ENCODE assay signal across 20 cellular contexts in genomic region chr7:29087840-29088169, GRCh38. TPM values are rescaled to one million over a fixed set of nuclear protein-coding genes. Genes with fewer than 3 reads are reported as not detected.
DNase-seq lines count a peak whose midpoint lies in the region; ATAC-seq and TF ChIP-seq lines count a peak whose summit lies in the region.
"Had no signal": no experiment of that assay in that cellular context is flagged by ENCODE, and none has a peak within 500 bp of the region (broad histone marks: within the 10 kb centered on the region; RNA-seq: fewer than 3 reads in every experiment).

No MANE protein-coding gene starts in this region.

- no peak for TF ChIP-seq CTCF in heart right ventricle (IDR thresholded peaks at IDR 0.05)
- TF ChIP-seq CTCF in gastrocnemius medialis (IDR thresholded peaks at IDR 0.05 in 4 of 5, conservative IDR thresholded peaks at IDR 0.05 in 1 of 5), result no peak

- H3K27me3 ChIP-seq in heart right ventricle (no peaks in the 10 kb centered on the region), gastrocnemius medialis (no peaks in the 10 kb centered on the region)
- H3K27me3 ChIP-seq: body of pancreas, tibial artery had no signal

- in situ Hi-C loops in gastrocnemius medialis (cut with MboI; ENCODE audit: low sequenced_read_pairs in 4 of 4), result no loop called here

- peaks cover 13 to 19% (median 15%) of the 10 kb centered on the region in 3 donors for H3K4me1 Mint-ChIP-seq in T-cell

- WGBS in heart right ventricle, 2 donors, result 16 to 17% methylated on average over 1 of the region's 1 CpG

- H3K36me3 ChIP-seq in heart right ventricle, result peaks cover 0 to 14% (median 0%) of the 10 kb centered on the region in 9 donors
- H3K36me3 ChIP-seq in gastrocnemius medialis, result no peaks in the 10 kb centered on the region
- H3K36me3 ChIP-seq: neutrophil, tibial artery had no signal

- POLR2A ChIA-PET in T-cell (lab: Charles Lee), result no interaction called here

- H3K4me3 Mint-ChIP-seq in T-cell, result no peak overlapping the region
- H3K4me3 Mint-ChIP-seq: activated CD4-positive, alpha-beta T cell treated with anti-CD3 and anti-CD28 coated beads, Interleukin-2, amount 10 ng/mL, durations not matched to agents 24 days and 14 days; GM23338; stimulated activated effector memory CD8-positive, alpha-beta T cell treated with anti-CD3 and anti-CD28 coated beads, Interleukin-12 subunit alpha, Interleukin-12 subunit beta, amount 100 ng/mL, for 72 hours had no signal

- H3K4me1 ChIP-seq in heart right ventricle, result peaks cover 0 to 55% (median 44%) of the 10 kb centered on the region in 9 donors
- H3K4me1 ChIP-seq in gastrocnemius medialis, result peaks cover 29 to 30% of the 10 kb centered on the region in 2 donors

- H3K4me3 ChIP-seq in heart right ventricle (peak overlapping the region in 1 of 10 donors; percentile 1), gastrocnemius medialis (no peak overlapping the region)
- H3K4me3 ChIP-seq: body of pancreas, GM23338, tibial artery had no signal

- H3K27ac ChIP-seq in heart right ventricle (peak overlapping the region in 9 of 10 donors; percentile 3 to 67 (median 45)), gastrocnemius medialis (peak overlapping the region in 3 of 4 donors; percentile 24 to 42 (median 28))
- H3K27ac ChIP-seq: body of pancreas, neutrophil, tibial artery had no signal

- peaks cover 8 to 17% of the 10 kb centered on the region in 2 donors for H3K27me3 Mint-ChIP-seq in T-cell

- H3K27ac Mint-ChIP-seq in T-cell, result no peak overlapping the region
- H3K27ac Mint-ChIP-seq: activated CD4-positive, alpha-beta T cell treated with anti-CD3 and anti-CD28 coated beads, Interleukin-2, amount 10 ng/mL, durations not matched to agents 24 days and 14 days; activated T-helper 2 cell treated with anti-CD3 and anti-CD28 coated beads, Interferon-gamma antibody, Interleukin-2, Interleukin-4, amounts not matched to agents 10 μg/mL and 5 μg/mL and 100 μg/mL, durations not matched to agents 14 hours and 24 hours and 36 hours; GM23338; stimulated activated effector memory CD8-positive, alpha-beta T cell treated with anti-CD3 and anti-CD28 coated beads, Interleukin-12 subunit alpha, Interleukin-12 subunit beta, amount 100 ng/mL, for 72 hours had no signal

- ATAC-seq in heart right ventricle (peak in 4 of 8 donors; percentile 41 to 59 (median 52)), gastrocnemius medialis (no peak), T-cell (replicated peaks in 1 of 4) (no peak), HG03460 (IDR thresholded peaks at IDR 0.05; ENCODE audit: unreplicated experiment) (no peak)
- ATAC-seq: body of pancreas; GM23338; stimulated activated effector memory CD8-positive, alpha-beta T cell treated with anti-CD3 and anti-CD28 coated beads, Interleukin-12 subunit alpha, Interleukin-12 subunit beta, amount 100 ng/mL, for 72 hours had no signal

- TF ChIP-seq POLR2A in gastrocnemius medialis (IDR thresholded peaks at IDR 0.05), result no peak

- no peaks in the 10 kb centered on the region for H3K36me3 Mint-ChIP-seq in T-cell
- H3K36me3 Mint-ChIP-seq: stimulated activated effector memory CD8-positive, alpha-beta T cell treated with anti-CD3 and anti-CD28 coated beads, Interleukin-12 subunit alpha, Interleukin-12 subunit beta, amount 100 ng/mL, for 72 hours had no signal

- peak; percentile 86 for DNase-seq in DMS153 (lab: John Stamatoyannopoulos, UW)
- DNase-seq in NCI-H2029 (lab: John Stamatoyannopoulos, UW), result peak; percentile 26
- no peak for DNase-seq in heart right ventricle
- DNase-seq in gastrocnemius medialis, result no peak
- no peak for DNase-seq in T-cell
- no peak for DNase-seq in DMS114 treated with DMSO at 0.1 percent for 48 hours (lab: John Stamatoyannopoulos, UW; ENCODE audit: unreplicated experiment)
- no peak for DNase-seq in stimulated activated naive CD4-positive, alpha-beta T cell treated with Interleukin-2 at 50 U/mL for 16 hours (lab: John Stamatoyannopoulos, UW)
- DNase-seq: activated CD4-positive, alpha-beta T cell treated with anti-CD3 and anti-CD28 coated beads, Interleukin-2, amount 10 ng/mL, durations not matched to agents 24 days and 14 days; body of pancreas; KG1; kidney glomerular epithelial cell; NCI-H1436; NCI-H2227 treated with DMSO at 0.1 percent for 48 hours; tibial artery had no signal

- no peaks in the 10 kb centered on the region for H3K9me3 Mint-ChIP-seq in T-cell
- H3K9me3 Mint-ChIP-seq: activated CD4-positive, alpha-beta T cell treated with anti-CD3 and anti-CD28 coated beads, Interleukin-2, amount 10 ng/mL, durations not matched to agents 24 days and 14 days; activated T-helper 2 cell treated with anti-CD3 and anti-CD28 coated beads, Interferon-gamma antibody, Interleukin-2, Interleukin-4, amounts not matched to agents 10 μg/mL and 5 μg/mL and 100 μg/mL, durations not matched to agents 14 hours and 24 hours and 36 hours; GM23338; stimulated activated effector memory CD8-positive, alpha-beta T cell treated with anti-CD3 and anti-CD28 coated beads, Interleukin-12 subunit alpha, Interleukin-12 subunit beta, amount 100 ng/mL, for 72 hours had no signal

- H3K9me3 ChIP-seq in heart right ventricle (no peaks in the 10 kb centered on the region), gastrocnemius medialis (no peaks in the 10 kb centered on the region)
- H3K9me3 ChIP-seq: body of pancreas, neutrophil, tibial artery had no signal

- intact Hi-C loops in heart right ventricle (cut with DNase I), result loop anchor here in 1 of 10 donors (5.0 kb wide), 1 partner anchor 56 kb away; no protein-coding TSS in a partner anchor
- intact Hi-C loops in gastrocnemius medialis (cut with DNase I; ENCODE audit: low total_unique reads), result no loop called here

- CTCF ChIA-PET in T-cell (lab: Charles Lee), result interaction anchor here in 1 of 2 donors (0.6 to 2.6 kb wide), 6 partner anchors 10 to 758 kb away, joined by 3 to 6 read pairs (median 4); no protein-coding TSS in a partner anchor

RNA-seq across cellular contexts. Expression of gene CPVL, which starts 58.5 kb away (rescaled TPM):
- total RNA-seq in heart right ventricle, result 100 to 1,000 TPM in 6 of 10 donors, 10 to 100 TPM in 4; 49.4 to 215 (median 101) TPM
- polyA plus RNA-seq in heart right ventricle, result 10 to 100 TPM; 82.3 to 85.5 TPM
- 10 to 100 TPM in 1 of 4 donors, 1 to 10 TPM in 3; 5.6 to 11.8 (median 6.2) TPM for total RNA-seq in gastrocnemius medialis
- 1 to 10 TPM in 2 of 5 donors, under 1 TPM in 3; 0.47 to 1.6 (median 0.66) TPM for total RNA-seq in T-cell
- total RNA-seq: activated CD4-positive, alpha-beta T cell treated with anti-CD3 and anti-CD28 coated beads, Interleukin-2, amount 10 ng/mL, durations not matched to agents 24 days and 14 days; activated T-helper 2 cell treated with anti-CD3 and anti-CD28 coated beads, Interferon-gamma antibody, Interleukin-2, Interleukin-4, amounts not matched to agents 10 μg/mL and 5 μg/mL and 100 μg/mL, durations not matched to agents 14 hours and 24 hours and 36 hours; fibroblast of villous mesenchyme had no signal

Comparison
In these comparisons a context has a peak if more than half of its experiments do, and no peak if none do; other contexts are left out.
1. DNase-seq: peak in DMS153 (single experiment) and NCI-H2029 (single experiment); none in heart right ventricle (0 of 2), gastrocnemius medialis (0 of 2), T-cell (0 of 34), DMS114 treated with DMSO at 0.1 percent for 48 hours (single experiment) and stimulated activated naive CD4-positive, alpha-beta T cell treated with Interleukin-2 at 50 U/mL for 16 hours (single experiment).